In genomic region chr10:43192824-43193223, GRCh38 we compare ENCODE assay signal across 16 cellular contexts.
"Had no signal": no experiment of that assay in that cellular context is flagged by ENCODE, and none has a peak within 500 bp of the region (broad histone marks: within the 10 kb centered on the region; RNA-seq: fewer than 3 reads in every experiment).

No MANE protein-coding gene starts in this region.

- H3K9me3 ChIP-seq: gastroesophageal sphincter, heart right ventricle, left ventricle myocardium inferior, right atrium auricular region, tibial artery, vagina had no signal

- H3K4me3 ChIP-seq: gastroesophageal sphincter, heart right ventricle, left ventricle myocardium inferior, right atrium auricular region, skin epidermis, tibial artery, vagina had no signal

- ATAC-seq: gastroesophageal sphincter had no signal

- H3K27ac ChIP-seq: gastroesophageal sphincter, heart right ventricle, left ventricle myocardium inferior, right atrium auricular region, skin epidermis, tibial artery, vagina had no signal

- H3K36me3 ChIP-seq: left ventricle myocardium inferior, right atrium auricular region, vagina had no signal

- DNase-seq: activated CD4-positive, CD25-positive, alpha-beta regulatory T cell treated with anti-CD3 and anti-CD28 coated beads, Interleukin-2, amount 50 U/mL, for 72 hours; activated naive CD4-positive, alpha-beta T cell treated with anti-CD3 and anti-CD28 coated beads, Interleukin-2, amount 50 U/mL, for 16 hours; activated T-cell treated with anti-CD3 and anti-CD28 coated beads, Interleukin-2, amount 50 U/mL, for 24 hours; endodermal cell; left ventricle myocardium inferior; stimulated activated CD4-positive, alpha-beta T cell treated with anti-CD3 and anti-CD28 coated beads, Interleukin-4, amount 100 ng/mL, for 24 hours; stimulated activated naive CD4-positive, alpha-beta T cell; T-helper 9 cell; tibial artery had no signal

- FAIRE-seq: astrocyte, islet of Langerhans had no signal

- H3K27me3 ChIP-seq: gastroesophageal sphincter, heart right ventricle, right atrium auricular region, vagina had no signal

- H3K4me1 ChIP-seq: gastroesophageal sphincter, heart right ventricle, left ventricle myocardium inferior, right atrium auricular region, tibial artery, vagina had no signal
